In genomic region chr3:42052867-42053351, GRCh38 we compare ENCODE assay signal across 9 cellular contexts. TPM values are rescaled to one million over a fixed set of nuclear protein-coding genes. Genes with fewer than 3 reads are reported as not detected.
DNase-seq lines count a peak whose midpoint lies in the region; ATAC-seq, FAIRE-seq and TF ChIP-seq lines count a peak whose summit lies in the region.
"Had no signal": no experiment of that assay in that cellular context is flagged by ENCODE, and none has a peak within 500 bp of the region (broad histone marks: within the 10 kb centered on the region; RNA-seq: fewer than 3 reads in every experiment).

No MANE protein-coding gene starts in this region.

- no peak overlapping the region for H4K12ac ChIP-seq in trophoblast cell (ENCODE audit: low read depth, low read length)

- intact Hi-C loops in K562 (cut with micrococcal nuclease) = no loop called here

- peaks cover 35% of the 10 kb centered on the region for H4K20me1 ChIP-seq in K562 (replicated peaks; ENCODE audit: control insufficient read depth, insufficient read depth, low read length)

- CTCF ChIA-PET in K562 (lab: Yijun Ruan, JAX; ENCODE audit: low intra/inter-chr PET ratio) = no interaction called here

- 33% methylated on average over 6 of the region's 7 CpGs for WGBS in K562 (ENCODE audit: insufficient coverage, low coverage, missing lambda C conversion rate)
- no CpG with 5 or more reads among the region's 7 CpGs for WGBS in trophoblast cell (ENCODE audit: extremely low coverage, insufficient coverage, insufficient read length)

- H3K18ac ChIP-seq in trophoblast cell (ENCODE audit: low read length) = no peak overlapping the region

- H3K36me3 ChIP-seq in K562 (ENCODE audit: control insufficient read depth, insufficient read depth, low read length) (no peaks in the 10 kb centered on the region), trophoblast cell (ENCODE audit: control insufficient read depth in 1 of 2, insufficient read depth in 2 of 2, low read length in 2 of 2) (peaks cover 0 to 1% of the 10 kb centered on the region in 2 experiments)

- H2AK5ac ChIP-seq in trophoblast cell (ENCODE audit: low read length) = no peak overlapping the region

- H3K4ac ChIP-seq in trophoblast cell (ENCODE audit: low read depth, low read length) = no peak overlapping the region

- no peaks in the 10 kb centered on the region for H3K9me1 ChIP-seq in K562 (ENCODE audit: control insufficient read depth, insufficient read depth, low read length)

- no peak overlapping the region for H4K8ac ChIP-seq in trophoblast cell (ENCODE audit: low read depth, low read length)

- H3K9ac ChIP-seq in K562 (ENCODE audit: insufficient read depth in 1 of 2, low read depth in 2 of 2, low read length in 2 of 2) (no peak overlapping the region), trophoblast cell (ENCODE audit: low read length) (no peak overlapping the region)

- H2AFZ ChIP-seq in K562 (ENCODE audit: low read depth, low read length) = no peak overlapping the region
- no peak overlapping the region for H2AFZ ChIP-seq in trophoblast cell (ENCODE audit: insufficient read depth, low read length, poor library complexity)

- TF ChIP-seq EP300 in K562 (IDR thresholded peaks at IDR 0.05; ENCODE audit: low read length) = no peak

- H3K79me1 ChIP-seq in trophoblast cell (ENCODE audit: low read length) = peaks cover 4% of the 10 kb centered on the region

- H4K91ac ChIP-seq in trophoblast cell (ENCODE audit: low read depth, low read length) = peak overlapping the region; percentile 29

- H3K23ac ChIP-seq in trophoblast cell (ENCODE audit: low read length) = no peak overlapping the region

- H3K9me3 ChIP-seq in K562 (replicated peaks; ENCODE audit: control insufficient read depth, insufficient read depth, low read depth, low read length) (no peaks in the 10 kb centered on the region), trophoblast cell (ENCODE audit: insufficient read depth, low read depth, low read length) (no peaks in the 10 kb centered on the region)

- in situ Hi-C loops in K562 (cut with MboI) = no loop called here

- peak overlapping the region; percentile 29 for H3K14ac ChIP-seq in trophoblast cell (ENCODE audit: low read length)

- no peak for TF ChIP-seq RAD21 in K562 (CRISPR knock-in tag; conservative IDR thresholded peaks at IDR 0.05 in 1 of 2, IDR thresholded peaks at IDR 0.05 in 1 of 2)

- FAIRE-seq in K562 (lab: Jason Lieb, UNC) (no peak), D721Med (lab: Jason Lieb, UNC) (no peak)
- FAIRE-seq: colon had no signal

- peak overlapping the region; percentile 26 for H2BK5ac ChIP-seq in trophoblast cell (ENCODE audit: low read depth, low read length, poor library complexity)

- H3K4me3 ChIP-seq in K562 = no peak overlapping the region
- H3K4me3 ChIP-seq in trophoblast cell (ENCODE audit: low read depth, low read length) = no peak overlapping the region

- H3K4me1 ChIP-seq in K562 (replicated peaks in 1 of 2; ENCODE audit: control insufficient read depth in 2 of 2, insufficient read depth in 2 of 2, low read length in 2 of 2) (peaks cover 3 to 4% of the 10 kb centered on the region in 2 experiments; a peak in 3 of 5 replicates), trophoblast cell (ENCODE audit: control insufficient read depth in 1 of 2, insufficient read depth in 2 of 2, low read length in 2 of 2) (peaks cover 15 to 25% of the 10 kb centered on the region in 2 experiments)

- H2BK12ac ChIP-seq in trophoblast cell (ENCODE audit: low read length) = peak overlapping the region; percentile 32

- POLR2A ChIA-PET in K562 (lab: Yijun Ruan, JAX) = interaction anchor here (0.6 to 3.2 kb wide), 4 partner anchors 17 to 109 kb away, joined by 3 to 14 read pairs (median 4); no protein-coding TSS in a partner anchor

- peaks cover 26% of the 10 kb centered on the region; the same call in 2 of the 3 replicates for H3K79me2 ChIP-seq in K562 (ENCODE audit: control insufficient read depth, insufficient read depth, low read length)
- peaks cover 5% of the 10 kb centered on the region for H3K79me2 ChIP-seq in trophoblast cell (ENCODE audit: control insufficient read depth, insufficient read depth, low read length, poor library complexity)

- TF ChIP-seq CTCF in K562 (IDR thresholded peaks at IDR 0.05 in 2 of 3, conservative IDR thresholded peaks at IDR 0.05 in 1 of 3; ENCODE audit: insufficient read depth in 2 of 3, low read depth in 1 of 3, low read length in 3 of 3) = no peak
- no peak for TF ChIP-seq CTCF in D721Med (IDR thresholded peaks at IDR 0.05; ENCODE audit: insufficient read depth, missing control alignments)

- DNase-seq in C1 segment of cervical spinal cord (lab: John Stamatoyannopoulos, UW) (peak in 12 of 14 donors; percentile 30 to 81 (median 61)), K562 (ENCODE audit: extremely low read depth in 1 of 4, low spot score in 3 of 4) (no peak), hippocampal formation (lab: John Stamatoyannopoulos, UW) (peak; percentile 64 to 94), trophoblast cell (no peak), D721Med (ENCODE audit: insufficient read length, low spot score) (no peak), NCI-H446 (lab: John Stamatoyannopoulos, UW) (no peak), SKM-1 (lab: John Stamatoyannopoulos, UW; ENCODE audit: unreplicated experiment) (no peak)

- H3K4me2 ChIP-seq in K562 (ENCODE audit: insufficient read depth, low read length) (no peak overlapping the region), trophoblast cell (ENCODE audit: low read length) (no peak overlapping the region)

- TF ChIP-seq POLR2A in K562 (conservative IDR thresholded peaks at IDR 0.05) = no peak

- no TSS peak for BruUV-seq in K562 (replicated peaks; lab: Mats Ljungman, UMichigan)

- H2BK120ac ChIP-seq in trophoblast cell (ENCODE audit: insufficient read depth, low read length, poor library complexity) = peak overlapping the region; percentile 39

- H3K27me3 ChIP-seq in K562 (ENCODE audit: control insufficient read depth in 2 of 2, insufficient read depth in 2 of 2, low read length in 2 of 2) = no peaks in the 10 kb centered on the region
- no peaks in the 10 kb centered on the region for H3K27me3 ChIP-seq in trophoblast cell (ENCODE audit: insufficient read depth, low read length)

- H3K27ac ChIP-seq in K562 (ENCODE audit: extremely low read depth, low read depth, low read length) (no peak overlapping the region), trophoblast cell (ENCODE audit: low read depth, low read length) (peak overlapping the region; percentile 30)

- ATAC-seq in K562 = no peak
- ATAC-seq in HG03097 (IDR thresholded peaks at IDR 0.05; ENCODE audit: low FRiP score, unreplicated experiment) = no peak

TF ChIP-seq in K562, 482 proteins besides CTCF, POLR2A, EP300 and RAD21 (continues in another document):
- no peak for TF ChIP-seq ZNF24 (IDR thresholded peaks at IDR 0.05)
- no peak for TF ChIP-seq AFF4 (CRISPR knock-in tag; IDR thresholded peaks at IDR 0.05)

RNA-seq across cellular contexts. Expression of gene TRAK1, which starts 38.2 kb away (rescaled TPM):
- 54.4 and 56.3 TPM in 2 replicates for total RNA-seq in K562 (2011; cell fraction: chromatin; rRNA removed; ENCODE audit: low replicate concordance)
- 28.3 and 29.1 TPM in 2 replicates for total RNA-seq in K562 (2011; cell fraction: nucleolus; rRNA removed)
- total RNA-seq in K562 (2011; cell fraction: nucleoplasm; rRNA removed) = 38.1 and 45.0 TPM in 2 replicates
- 21.7 and 25.8 TPM in 2 replicates for total RNA-seq in K562 (2014; rRNA removed)
- total RNA-seq in K562 (2014; rRNA removed; fragmentation: Illumina TruSeq; extraction: Trizol) = 13.2 and 14.2 TPM in 2 replicates
- total RNA-seq in K562 (2015; rRNA removed; fragmentation: Illumina TruSeq; extraction: Trizol) = 15.5 and 15.6 TPM in 2 replicates
- 27.5 and 28.5 TPM in 2 replicates for total RNA-seq in K562 (2021)
- 17.5 and 24.0 TPM in 2 replicates for polyA plus RNA-seq in K562 (2011; rRNA removed)
- polyA plus RNA-seq in K562 (2011; cell fraction: cytosol; rRNA removed) = 13.7 and 15.9 TPM in 2 replicates
- 46.8 and 47.8 TPM in 2 replicates for polyA plus RNA-seq in K562 (2011; cell fraction: nucleus; rRNA removed)
- 16.4 and 21.1 TPM in 2 replicates for polyA plus RNA-seq in K562 (2012)
- 20.3 and 21.3 TPM in 2 replicates for polyA plus RNA-seq in K562 (2014; fragmentation: Illumina TruSeq; extraction: Trizol)
- 1 to 10 TPM; 5.3 TPM for polyA plus RNA-seq in K562 (2014; fragmentation: Nextera tagmentation; extraction: Ambion mirVana)
- polyA plus RNA-seq in K562 (2014; rRNA removed) = 18.7 and 19.4 TPM in 2 replicates
- polyA minus RNA-seq in K562 (2011; rRNA and poly(A)+ RNA removed) = 24.5 and 36.4 TPM in 2 replicates
- 17.6 and 25.8 TPM in 2 replicates for polyA minus RNA-seq in K562 (2011; cell fraction: cytosol; rRNA and poly(A)+ RNA removed)
- 28.0 and 53.1 TPM in 2 replicates for polyA minus RNA-seq in K562 (2011; cell fraction: nucleus; rRNA and poly(A)+ RNA removed)
- 43.4 and 43.5 TPM in 2 replicates for polyA plus RNA-seq in trophoblast cell (2013)

Comparison
In these comparisons a context has a peak if more than half of its experiments do, and no peak if none do; other contexts are left out.
1. DNase-seq: peak in C1 segment of cervical spinal cord (12 of 14) and hippocampal formation (2 of 2); none in K562 (0 of 4), trophoblast cell (0 of 2), D721Med (single experiment), NCI-H446 (0 of 2) and SKM-1 (single experiment).